9 cellular contexts compared by ENCODE assay signal in genomic region chr12:3704512-3705348, GRCh38. TPM values are rescaled to one million over a fixed set of nuclear protein-coding genes. Genes with fewer than 3 reads are reported as not detected.
A peak's percentile ranks its signal among the peaks of the same experiment; 100 is the strongest.
DNase-seq lines count a peak whose midpoint lies in the region; ATAC-seq and TF ChIP-seq lines count a peak whose summit lies in the region.
"Had no signal": no experiment of that assay in that cellular context is flagged by ENCODE, and none has a peak within 500 bp of the region (broad histone marks: within the 10 kb centered on the region; RNA-seq: fewer than 3 reads in every experiment).

No MANE protein-coding gene starts in this region.

- ATAC-seq in left colon, result no peak
- ATAC-seq in HG02870 (IDR thresholded peaks at IDR 0.05; ENCODE audit: unreplicated experiment), result no peak

- H3K4me1 ChIP-seq in parathyroid adenoma, result no peaks in the 10 kb centered on the region

- H3K4me2 ChIP-seq in parathyroid adenoma (ENCODE audit: low read length), result no peak overlapping the region

- no peaks in the 10 kb centered on the region for H3K9me3 ChIP-seq in parathyroid adenoma (ENCODE audit: control insufficient read depth, low read length)

- peaks cover 9 to 16% of the 10 kb centered on the region in 2 donors for H3K36me3 Mint-ChIP-seq in CD14-positive monocyte

- no peak for TF ChIP-seq POLR2A in NB4 (IDR thresholded peaks at IDR 0.05; ENCODE audit: extremely low read depth, insufficient read length)

- no peaks in the 10 kb centered on the region for H3K27me3 Mint-ChIP-seq in CD14-positive monocyte (ENCODE audit: low read depth in 3 of 3)
- H3K27me3 Mint-ChIP-seq: activated B cell treated with CpG ODN at 0.5 μM for 24 hours had no signal

- no peak overlapping the region for H2AFZ ChIP-seq in parathyroid adenoma

- no peak for TF ChIP-seq CTCF in CD14-positive monocyte (IDR thresholded peaks at IDR 0.05)
- TF ChIP-seq CTCF in NB4 (IDR thresholded peaks at IDR 0.05; ENCODE audit: low read depth, low read length), result no peak
- no peak for TF ChIP-seq CTCF in fibroblast of mammary gland (conservative IDR thresholded peaks at IDR 0.05; ENCODE audit: control insufficient read depth, insufficient read depth, low read depth, low read length)
- no peak for TF ChIP-seq CTCF in parathyroid adenoma (IDR thresholded peaks at IDR 0.05)

- no peaks in the 10 kb centered on the region for H3K79me2 ChIP-seq in parathyroid adenoma

- no peaks in the 10 kb centered on the region for H3K27me3 ChIP-seq in parathyroid adenoma (ENCODE audit: control insufficient read depth, insufficient read depth, low read length)

- H3K27ac Mint-ChIP-seq in CD14-positive monocyte, result peak overlapping the region; percentile 92 to 98 (median 95)
- H3K27ac Mint-ChIP-seq: activated B cell treated with CpG ODN at 0.5 μM for 24 hours had no signal

- H3K4me1 Mint-ChIP-seq in CD14-positive monocyte, result peaks cover 28% of the 10 kb centered on the region

- peaks cover 0 to 8% (median 5%) of the 10 kb centered on the region in 7 donors for H3K9me3 Mint-ChIP-seq in CD14-positive monocyte

- H3K4me3 ChIP-seq in NB4 (ENCODE audit: low read depth, low read length) (no peak overlapping the region), fibroblast of mammary gland (ENCODE audit: control insufficient read depth, low read depth, low read length) (no peak overlapping the region), parathyroid adenoma (ENCODE audit: low read depth, low read length) (no peak overlapping the region)

- peak overlapping the region; percentile 68 to 87 for H3K4me3 Mint-ChIP-seq in CD14-positive monocyte
- H3K4me3 Mint-ChIP-seq: activated B cell treated with CpG ODN at 0.5 μM for 24 hours had no signal

- no peak overlapping the region for H3K9ac ChIP-seq in parathyroid adenoma

- peak overlapping the region; percentile 33 for H3K27ac ChIP-seq in parathyroid adenoma

- peaks cover 2% of the 10 kb centered on the region for H3K36me3 ChIP-seq in parathyroid adenoma (ENCODE audit: control insufficient read depth, insufficient read depth, low read length)

- DNase-seq in CD14-positive monocyte (ENCODE audit: low spot score) (no peak), NB4 (ENCODE audit: low read depth) (peak; percentile 19), fibroblast of mammary gland (ENCODE audit: low read depth) (peak; percentile 53), NCI-H1930 (lab: John Stamatoyannopoulos, UW) (no peak), left colon (no peak), 8988T (no peak)
- DNase-seq: activated B cell treated with CpG ODN at 0.5 μM for 24 hours had no signal

- intact Hi-C loops in CD14-positive monocyte (cut with micrococcal nuclease), result no loop called here
- intact Hi-C loops in left colon (cut with DNase I, micrococcal nuclease), result no loop called here

RNA-seq across cellular contexts. Expression of gene CRACR2A, which starts 48.2 kb away (rescaled TPM):
- polyA plus RNA-seq in CD14-positive monocyte, result 1 to 10 TPM; 2.8 to 5.8 TPM
- 10 to 100 TPM; 63.3 to 68.5 TPM for total RNA-seq in left colon

Comparison
In these comparisons a context has a peak if more than half of its experiments do, and no peak if none do; other contexts are left out.
1. DNase-seq: peak in NB4 (single experiment) and fibroblast of mammary gland (single experiment); none in CD14-positive monocyte (single experiment), NCI-H1930 (0 of 2), left colon (0 of 2) and 8988T (single experiment).